Comparison of ENCODE assay signal across 1 cellular context in the genomic region with DNA sequence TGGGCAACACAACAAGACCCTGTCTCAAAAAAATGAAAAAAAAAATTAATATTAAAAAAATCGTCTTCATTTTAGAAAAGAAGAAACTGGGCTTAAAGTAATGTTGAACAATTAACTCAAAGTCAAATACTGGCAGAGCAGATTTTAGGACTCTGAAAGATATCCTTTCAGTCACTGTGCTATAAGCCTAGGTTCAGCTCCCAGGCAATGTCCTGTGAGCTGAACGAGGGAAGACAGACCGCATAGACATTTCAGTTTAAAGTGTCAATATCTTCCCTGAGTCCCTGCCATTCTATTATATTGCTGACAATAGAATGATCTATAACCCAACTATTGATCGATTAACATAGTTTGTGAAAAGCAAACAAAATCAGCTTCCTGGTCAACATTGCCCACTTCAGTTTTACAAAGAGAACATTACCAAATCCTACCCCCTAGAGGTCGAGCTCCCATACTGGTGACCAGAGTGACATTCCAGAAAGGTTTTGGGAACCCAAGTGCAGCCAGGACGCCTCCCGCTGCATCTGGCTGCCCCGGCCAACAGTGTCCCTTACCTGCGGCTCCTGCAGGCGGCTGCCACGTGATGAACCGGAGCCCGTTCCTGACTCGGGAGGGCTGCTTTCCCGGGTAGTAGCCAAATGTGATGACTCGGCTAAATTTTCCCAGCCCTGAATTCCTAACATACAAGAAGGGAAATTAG.
TF ChIP-seq lines count a peak whose summit lies in the region.

No MANE protein-coding gene starts in this region.

TF ChIP-seq in K562, 482 proteins besides CTCF, POLR2A, EP300 and RAD21 (continues in another document):
- TF ChIP-seq KLF16 (IDR thresholded peaks at IDR 0.05) (no peak), C11orf30 (IDR thresholded peaks at IDR 0.05; ENCODE audit: low read depth) (peak; percentile 97), ZBTB17 (CRISPR knock-in tag; IDR thresholded peaks at IDR 0.05) (no peak), CBX8 (IDR thresholded peaks at IDR 0.05; ENCODE audit: borderline replicate concordance, extremely low read depth, low read depth, low read length, poor library complexity, severe bottlenecking) (no peak), PRPF4 (IDR thresholded peaks at IDR 0.05; ENCODE audit: insufficient read depth, low read depth, low read length, poor library complexity, severe bottlenecking) (no peak), TFAM (CRISPR knock-in tag; conservative IDR thresholded peaks at IDR 0.05) (no peak), ZBTB1 (CRISPR knock-in tag; IDR thresholded peaks at IDR 0.05; ENCODE audit: borderline replicate concordance, low read depth) (no peak), BRD9 (IDR thresholded peaks at IDR 0.05; ENCODE audit: low read depth, partially characterized antibody) (no peak), CSDE1 (IDR thresholded peaks at IDR 0.05) (no peak), MAFK (IDR thresholded peaks at IDR 0.05; ENCODE audit: low read length) (peak; percentile 97), NCOA4 (IDR thresholded peaks at IDR 0.05; ENCODE audit: partially characterized antibody) (no peak), ZNF121 (CRISPR knock-in tag; conservative IDR thresholded peaks at IDR 0.05) (no peak), MAFG (tag; conservative IDR thresholded peaks at IDR 0.05) (peak; percentile 97), ZKSCAN1 (IDR thresholded peaks at IDR 0.05; ENCODE audit: low read depth, low read length) (no peak), HNRNPK (IDR thresholded peaks at IDR 0.05; ENCODE audit: low read depth, low read length, poor library complexity, severe bottlenecking) (no peak), FOXM1 (IDR thresholded peaks at IDR 0.05; ENCODE audit: low read depth) (no peak), FOXM1 (CRISPR knock-in tag; IDR thresholded peaks at IDR 0.05; ENCODE audit: low read depth) (no peak), DDX20 (tag; IDR thresholded peaks at IDR 0.05; ENCODE audit: low read depth) (no peak), ZNF165 (CRISPR knock-in tag; IDR thresholded peaks at IDR 0.05; ENCODE audit: borderline replicate concordance) (no peak), L3MBTL2 (IDR thresholded peaks at IDR 0.05) (no peak)
- TF ChIP-seq, protein P1, sequence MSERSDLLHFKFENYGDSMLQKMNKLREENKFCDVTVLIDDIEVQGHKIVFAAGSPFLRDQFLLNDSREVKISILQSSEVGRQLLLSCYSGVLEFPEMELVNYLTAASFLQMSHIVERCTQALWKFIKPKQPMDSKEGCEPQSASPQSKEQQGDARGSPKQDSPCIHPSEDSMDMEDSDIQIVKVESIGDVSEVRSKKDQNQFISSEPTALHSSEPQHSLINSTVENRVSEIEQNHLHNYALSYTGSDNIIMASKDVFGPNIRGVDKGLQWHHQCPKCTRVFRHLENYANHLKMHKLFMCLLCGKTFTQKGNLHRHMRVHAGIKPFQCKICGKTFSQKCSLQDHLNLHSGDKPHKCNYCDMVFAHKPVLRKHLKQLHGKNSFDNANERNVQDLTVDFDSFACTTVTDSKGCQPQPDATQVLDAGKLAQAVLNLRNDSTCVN (CRISPR knock-in tag; IDR thresholded peaks at IDR 0.05), result no peak
- TF ChIP-seq, protein P2, sequence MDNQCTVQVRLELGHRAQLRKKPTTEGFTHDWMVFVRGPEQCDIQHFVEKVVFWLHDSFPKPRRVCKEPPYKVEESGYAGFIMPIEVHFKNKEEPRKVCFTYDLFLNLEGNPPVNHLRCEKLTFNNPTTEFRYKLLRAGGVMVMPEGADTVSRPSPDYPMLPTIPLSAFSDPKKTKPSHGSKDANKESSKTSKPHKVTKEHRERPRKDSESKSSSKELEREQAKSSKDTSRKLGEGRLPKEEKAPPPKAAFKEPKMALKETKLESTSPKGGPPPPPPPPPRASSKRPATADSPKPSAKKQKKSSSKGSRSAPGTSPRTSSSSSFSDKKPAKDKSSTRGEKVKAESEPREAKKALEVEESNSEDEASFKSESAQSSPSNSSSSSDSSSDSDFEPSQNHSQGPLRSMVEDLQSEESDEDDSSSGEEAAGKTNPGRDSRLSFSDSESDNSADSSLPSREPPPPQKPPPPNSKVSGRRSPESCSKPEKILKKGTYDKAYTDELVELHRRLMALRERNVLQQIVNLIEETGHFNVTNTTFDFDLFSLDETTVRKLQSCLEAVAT (IDR thresholded peaks at IDR 0.05), result no peak
- TF ChIP-seq, protein P3, sequence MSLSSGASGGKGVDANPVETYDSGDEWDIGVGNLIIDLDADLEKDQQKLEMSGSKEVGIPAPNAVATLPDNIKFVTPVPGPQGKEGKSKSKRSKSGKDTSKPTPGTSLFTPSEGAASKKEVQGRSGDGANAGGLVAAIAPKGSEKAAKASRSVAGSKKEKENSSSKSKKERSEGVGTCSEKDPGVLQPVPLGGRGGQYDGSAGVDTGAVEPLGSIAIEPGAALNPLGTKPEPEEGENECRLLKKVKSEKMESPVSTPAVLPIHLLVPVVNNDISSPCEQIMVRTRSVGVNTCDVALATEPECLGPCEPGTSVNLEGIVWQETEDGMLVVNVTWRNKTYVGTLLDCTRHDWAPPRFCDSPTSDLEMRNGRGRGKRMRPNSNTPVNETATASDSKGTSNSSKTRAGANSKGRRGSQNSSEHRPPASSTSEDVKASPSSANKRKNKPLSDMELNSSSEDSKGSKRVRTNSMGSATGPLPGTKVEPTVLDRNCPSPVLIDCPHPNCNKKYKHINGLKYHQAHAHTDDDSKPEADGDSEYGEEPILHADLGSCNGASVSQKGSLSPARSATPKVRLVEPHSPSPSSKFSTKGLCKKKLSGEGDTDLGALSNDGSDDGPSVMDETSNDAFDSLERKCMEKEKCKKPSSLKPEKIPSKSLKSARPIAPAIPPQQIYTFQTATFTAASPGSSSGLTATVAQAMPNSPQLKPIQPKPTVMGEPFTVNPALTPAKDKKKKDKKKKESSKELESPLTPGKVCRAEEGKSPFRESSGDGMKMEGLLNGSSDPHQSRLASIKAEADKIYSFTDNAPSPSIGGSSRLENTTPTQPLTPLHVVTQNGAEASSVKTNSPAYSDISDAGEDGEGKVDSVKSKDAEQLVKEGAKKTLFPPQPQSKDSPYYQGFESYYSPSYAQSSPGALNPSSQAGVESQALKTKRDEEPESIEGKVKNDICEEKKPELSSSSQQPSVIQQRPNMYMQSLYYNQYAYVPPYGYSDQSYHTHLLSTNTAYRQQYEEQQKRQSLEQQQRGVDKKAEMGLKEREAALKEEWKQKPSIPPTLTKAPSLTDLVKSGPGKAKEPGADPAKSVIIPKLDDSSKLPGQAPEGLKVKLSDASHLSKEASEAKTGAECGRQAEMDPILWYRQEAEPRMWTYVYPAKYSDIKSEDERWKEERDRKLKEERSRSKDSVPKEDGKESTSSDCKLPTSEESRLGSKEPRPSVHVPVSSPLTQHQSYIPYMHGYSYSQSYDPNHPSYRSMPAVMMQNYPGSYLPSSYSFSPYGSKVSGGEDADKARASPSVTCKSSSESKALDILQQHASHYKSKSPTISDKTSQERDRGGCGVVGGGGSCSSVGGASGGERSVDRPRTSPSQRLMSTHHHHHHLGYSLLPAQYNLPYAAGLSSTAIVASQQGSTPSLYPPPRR (CRISPR knock-in tag; IDR thresholded peaks at IDR 0.05; ENCODE audit: borderline replicate concordance), result no peak
- TF ChIP-seq, protein P4, sequence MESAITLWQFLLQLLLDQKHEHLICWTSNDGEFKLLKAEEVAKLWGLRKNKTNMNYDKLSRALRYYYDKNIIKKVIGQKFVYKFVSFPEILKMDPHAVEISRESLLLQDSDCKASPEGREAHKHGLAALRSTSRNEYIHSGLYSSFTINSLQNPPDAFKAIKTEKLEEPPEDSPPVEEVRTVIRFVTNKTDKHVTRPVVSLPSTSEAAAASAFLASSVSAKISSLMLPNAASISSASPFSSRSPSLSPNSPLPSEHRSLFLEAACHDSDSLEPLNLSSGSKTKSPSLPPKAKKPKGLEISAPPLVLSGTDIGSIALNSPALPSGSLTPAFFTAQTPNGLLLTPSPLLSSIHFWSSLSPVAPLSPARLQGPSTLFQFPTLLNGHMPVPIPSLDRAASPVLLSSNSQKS (CRISPR knock-in tag; IDR thresholded peaks at IDR 0.05), result no peak
- TF ChIP-seq, protein P5, sequence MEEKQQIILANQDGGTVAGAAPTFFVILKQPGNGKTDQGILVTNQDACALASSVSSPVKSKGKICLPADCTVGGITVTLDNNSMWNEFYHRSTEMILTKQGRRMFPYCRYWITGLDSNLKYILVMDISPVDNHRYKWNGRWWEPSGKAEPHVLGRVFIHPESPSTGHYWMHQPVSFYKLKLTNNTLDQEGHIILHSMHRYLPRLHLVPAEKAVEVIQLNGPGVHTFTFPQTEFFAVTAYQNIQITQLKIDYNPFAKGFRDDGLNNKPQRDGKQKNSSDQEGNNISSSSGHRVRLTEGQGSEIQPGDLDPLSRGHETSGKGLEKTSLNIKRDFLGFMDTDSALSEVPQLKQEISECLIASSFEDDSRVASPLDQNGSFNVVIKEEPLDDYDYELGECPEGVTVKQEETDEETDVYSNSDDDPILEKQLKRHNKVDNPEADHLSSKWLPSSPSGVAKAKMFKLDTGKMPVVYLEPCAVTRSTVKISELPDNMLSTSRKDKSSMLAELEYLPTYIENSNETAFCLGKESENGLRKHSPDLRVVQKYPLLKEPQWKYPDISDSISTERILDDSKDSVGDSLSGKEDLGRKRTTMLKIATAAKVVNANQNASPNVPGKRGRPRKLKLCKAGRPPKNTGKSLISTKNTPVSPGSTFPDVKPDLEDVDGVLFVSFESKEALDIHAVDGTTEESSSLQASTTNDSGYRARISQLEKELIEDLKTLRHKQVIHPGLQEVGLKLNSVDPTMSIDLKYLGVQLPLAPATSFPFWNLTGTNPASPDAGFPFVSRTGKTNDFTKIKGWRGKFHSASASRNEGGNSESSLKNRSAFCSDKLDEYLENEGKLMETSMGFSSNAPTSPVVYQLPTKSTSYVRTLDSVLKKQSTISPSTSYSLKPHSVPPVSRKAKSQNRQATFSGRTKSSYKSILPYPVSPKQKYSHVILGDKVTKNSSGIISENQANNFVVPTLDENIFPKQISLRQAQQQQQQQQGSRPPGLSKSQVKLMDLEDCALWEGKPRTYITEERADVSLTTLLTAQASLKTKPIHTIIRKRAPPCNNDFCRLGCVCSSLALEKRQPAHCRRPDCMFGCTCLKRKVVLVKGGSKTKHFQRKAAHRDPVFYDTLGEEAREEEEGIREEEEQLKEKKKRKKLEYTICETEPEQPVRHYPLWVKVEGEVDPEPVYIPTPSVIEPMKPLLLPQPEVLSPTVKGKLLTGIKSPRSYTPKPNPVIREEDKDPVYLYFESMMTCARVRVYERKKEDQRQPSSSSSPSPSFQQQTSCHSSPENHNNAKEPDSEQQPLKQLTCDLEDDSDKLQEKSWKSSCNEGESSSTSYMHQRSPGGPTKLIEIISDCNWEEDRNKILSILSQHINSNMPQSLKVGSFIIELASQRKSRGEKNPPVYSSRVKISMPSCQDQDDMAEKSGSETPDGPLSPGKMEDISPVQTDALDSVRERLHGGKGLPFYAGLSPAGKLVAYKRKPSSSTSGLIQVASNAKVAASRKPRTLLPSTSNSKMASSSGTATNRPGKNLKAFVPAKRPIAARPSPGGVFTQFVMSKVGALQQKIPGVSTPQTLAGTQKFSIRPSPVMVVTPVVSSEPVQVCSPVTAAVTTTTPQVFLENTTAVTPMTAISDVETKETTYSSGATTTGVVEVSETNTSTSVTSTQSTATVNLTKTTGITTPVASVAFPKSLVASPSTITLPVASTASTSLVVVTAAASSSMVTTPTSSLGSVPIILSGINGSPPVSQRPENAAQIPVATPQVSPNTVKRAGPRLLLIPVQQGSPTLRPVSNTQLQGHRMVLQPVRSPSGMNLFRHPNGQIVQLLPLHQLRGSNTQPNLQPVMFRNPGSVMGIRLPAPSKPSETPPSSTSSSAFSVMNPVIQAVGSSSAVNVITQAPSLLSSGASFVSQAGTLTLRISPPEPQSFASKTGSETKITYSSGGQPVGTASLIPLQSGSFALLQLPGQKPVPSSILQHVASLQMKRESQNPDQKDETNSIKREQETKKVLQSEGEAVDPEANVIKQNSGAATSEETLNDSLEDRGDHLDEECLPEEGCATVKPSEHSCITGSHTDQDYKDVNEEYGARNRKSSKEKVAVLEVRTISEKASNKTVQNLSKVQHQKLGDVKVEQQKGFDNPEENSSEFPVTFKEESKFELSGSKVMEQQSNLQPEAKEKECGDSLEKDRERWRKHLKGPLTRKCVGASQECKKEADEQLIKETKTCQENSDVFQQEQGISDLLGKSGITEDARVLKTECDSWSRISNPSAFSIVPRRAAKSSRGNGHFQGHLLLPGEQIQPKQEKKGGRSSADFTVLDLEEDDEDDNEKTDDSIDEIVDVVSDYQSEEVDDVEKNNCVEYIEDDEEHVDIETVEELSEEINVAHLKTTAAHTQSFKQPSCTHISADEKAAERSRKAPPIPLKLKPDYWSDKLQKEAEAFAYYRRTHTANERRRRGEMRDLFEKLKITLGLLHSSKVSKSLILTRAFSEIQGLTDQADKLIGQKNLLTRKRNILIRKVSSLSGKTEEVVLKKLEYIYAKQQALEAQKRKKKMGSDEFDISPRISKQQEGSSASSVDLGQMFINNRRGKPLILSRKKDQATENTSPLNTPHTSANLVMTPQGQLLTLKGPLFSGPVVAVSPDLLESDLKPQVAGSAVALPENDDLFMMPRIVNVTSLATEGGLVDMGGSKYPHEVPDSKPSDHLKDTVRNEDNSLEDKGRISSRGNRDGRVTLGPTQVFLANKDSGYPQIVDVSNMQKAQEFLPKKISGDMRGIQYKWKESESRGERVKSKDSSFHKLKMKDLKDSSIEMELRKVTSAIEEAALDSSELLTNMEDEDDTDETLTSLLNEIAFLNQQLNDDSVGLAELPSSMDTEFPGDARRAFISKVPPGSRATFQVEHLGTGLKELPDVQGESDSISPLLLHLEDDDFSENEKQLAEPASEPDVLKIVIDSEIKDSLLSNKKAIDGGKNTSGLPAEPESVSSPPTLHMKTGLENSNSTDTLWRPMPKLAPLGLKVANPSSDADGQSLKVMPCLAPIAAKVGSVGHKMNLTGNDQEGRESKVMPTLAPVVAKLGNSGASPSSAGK (IDR thresholded peaks at IDR 0.05), result no peak
- TF ChIP-seq, protein P6, sequence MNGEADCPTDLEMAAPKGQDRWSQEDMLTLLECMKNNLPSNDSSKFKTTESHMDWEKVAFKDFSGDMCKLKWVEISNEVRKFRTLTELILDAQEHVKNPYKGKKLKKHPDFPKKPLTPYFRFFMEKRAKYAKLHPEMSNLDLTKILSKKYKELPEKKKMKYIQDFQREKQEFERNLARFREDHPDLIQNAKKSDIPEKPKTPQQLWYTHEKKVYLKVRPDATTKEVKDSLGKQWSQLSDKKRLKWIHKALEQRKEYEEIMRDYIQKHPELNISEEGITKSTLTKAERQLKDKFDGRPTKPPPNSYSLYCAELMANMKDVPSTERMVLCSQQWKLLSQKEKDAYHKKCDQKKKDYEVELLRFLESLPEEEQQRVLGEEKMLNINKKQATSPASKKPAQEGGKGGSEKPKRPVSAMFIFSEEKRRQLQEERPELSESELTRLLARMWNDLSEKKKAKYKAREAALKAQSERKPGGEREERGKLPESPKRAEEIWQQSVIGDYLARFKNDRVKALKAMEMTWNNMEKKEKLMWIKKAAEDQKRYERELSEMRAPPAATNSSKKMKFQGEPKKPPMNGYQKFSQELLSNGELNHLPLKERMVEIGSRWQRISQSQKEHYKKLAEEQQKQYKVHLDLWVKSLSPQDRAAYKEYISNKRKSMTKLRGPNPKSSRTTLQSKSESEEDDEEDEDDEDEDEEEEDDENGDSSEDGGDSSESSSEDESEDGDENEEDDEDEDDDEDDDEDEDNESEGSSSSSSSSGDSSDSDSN (IDR thresholded peaks at IDR 0.05; ENCODE audit: borderline replicate concordance in 1 of 2, low read depth in 2 of 2, low read length in 2 of 2), result no peak
- TF ChIP-seq, protein P7, sequence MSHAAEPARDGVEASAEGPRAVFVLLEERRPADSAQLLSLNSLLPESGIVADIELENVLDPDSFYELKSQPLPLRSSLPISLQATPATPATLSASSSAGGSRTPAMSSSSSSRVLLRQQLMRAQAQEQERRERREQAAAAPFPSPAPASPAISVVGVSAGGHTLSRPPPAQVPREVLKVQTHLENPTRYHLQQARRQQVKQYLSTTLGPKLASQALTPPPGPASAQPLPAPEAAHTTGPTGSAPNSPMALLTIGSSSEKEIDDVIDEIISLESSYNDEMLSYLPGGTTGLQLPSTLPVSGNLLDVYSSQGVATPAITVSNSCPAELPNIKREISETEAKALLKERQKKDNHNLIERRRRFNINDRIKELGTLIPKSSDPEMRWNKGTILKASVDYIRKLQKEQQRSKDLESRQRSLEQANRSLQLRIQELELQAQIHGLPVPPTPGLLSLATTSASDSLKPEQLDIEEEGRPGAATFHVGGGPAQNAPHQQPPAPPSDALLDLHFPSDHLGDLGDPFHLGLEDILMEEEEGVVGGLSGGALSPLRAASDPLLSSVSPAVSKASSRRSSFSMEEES (CRISPR knock-in tag; IDR thresholded peaks at IDR 0.05), result 0 out of 2 replicates have a peak, but pooled peaks have one; percentile 3
